Comparison of ENCODE assay signal across 9 cellular contexts in genomic region chr7:155373359-155374273, GRCh38.
DNase-seq lines count a peak whose midpoint lies in the region; ATAC-seq and TF ChIP-seq lines count a peak whose summit lies in the region.
"Had no signal": no experiment of that assay in that cellular context is flagged by ENCODE, and none has a peak within 500 bp of the region (broad histone marks: within the 10 kb centered on the region; RNA-seq: fewer than 3 reads in every experiment).

No MANE protein-coding gene starts in this region.

- H3F3A ChIP-seq in GM23338 (replicated peaks; ENCODE audit: low read depth) = peaks cover 22% of the 10 kb centered on the region

- no peaks in the 10 kb centered on the region for H3K79me2 ChIP-seq in GM23338 (replicated peaks; ENCODE audit: insufficient read depth)

- peaks cover 32% of the 10 kb centered on the region for H4K20me1 ChIP-seq in GM23338 (replicated peaks; ENCODE audit: insufficient read depth)

- CTCF ChIA-PET in A673 (lab: Charles Lee) = interaction anchor here (0.7 kb wide), 1 partner anchor 191 kb away, joined by 3 read pairs; no protein-coding TSS in a partner anchor

- no TSS peak for BruUV-seq in A673 (replicated peaks; lab: Mats Ljungman, UMichigan)

- H3K4me3 Mint-ChIP-seq in GM23338 = peak overlapping the region; percentile 60
- H3K4me3 Mint-ChIP-seq in chondrocyte (ENCODE audit: unreplicated experiment) = peak overlapping the region; percentile 55
- peak overlapping the region; percentile 30 to 83 (median 68) for H3K4me3 Mint-ChIP-seq in naive thymus-derived CD8-positive, alpha-beta T cell

- no peak for TF ChIP-seq CTCF in A673 (conservative IDR thresholded peaks at IDR 0.05; ENCODE audit: low read depth, low read length)
- TF ChIP-seq CTCF in GM23338 (conservative IDR thresholded peaks at IDR 0.05; ENCODE audit: low read depth in 2 of 2) = no peak
- TF ChIP-seq CTCF in chondrocyte (IDR thresholded peaks at IDR 0.05) = peak; percentile 4

- intact Hi-C loops in A673 (cut with micrococcal nuclease; ENCODE audit: unreplicated experiment) = no loop called here

- no peak overlapping the region for H3K27ac Mint-ChIP-seq in GM23338
- H3K27ac Mint-ChIP-seq in chondrocyte (ENCODE audit: unreplicated experiment) = peak overlapping the region; percentile 22
- peak overlapping the region in 1 of 10 donors; percentile 57 for H3K27ac Mint-ChIP-seq in naive thymus-derived CD8-positive, alpha-beta T cell

- H3K27me3 Mint-ChIP-seq in GM23338 (ENCODE audit: insufficient read depth, low read depth, poor library complexity) (peaks cover 99% of the 10 kb centered on the region), chondrocyte (ENCODE audit: low read depth) (peaks cover 75% of the 10 kb centered on the region)
- H3K27me3 Mint-ChIP-seq in naive thymus-derived CD8-positive, alpha-beta T cell = peaks cover 41 to 91% (median 72%) of the 10 kb centered on the region in 5 donors

- H3K27me3 ChIP-seq in A673 (replicated peaks; ENCODE audit: insufficient read depth, low read depth, low read length, poor library complexity) (peaks cover 98% of the 10 kb centered on the region), GM23338 (ENCODE audit: insufficient read depth) (peaks cover 100% of the 10 kb centered on the region)

- H3K27ac ChIP-seq in A673 (ENCODE audit: low read depth, low read length, poor library complexity, severe bottlenecking) = no peak overlapping the region
- no peak overlapping the region for H3K27ac ChIP-seq in GM23338 (ENCODE audit: low read depth)

- POLR2A ChIA-PET in A673 (lab: Charles Lee; ENCODE audit: low non-redundant PET) = no interaction called here
- POLR2A ChIA-PET in naive thymus-derived CD8-positive, alpha-beta T cell (lab: Charles Lee) = no interaction called here

- H3K4me3 ChIP-seq in A673 (ENCODE audit: low read depth, low read length, poor library complexity, severe bottlenecking) (peak overlapping the region; percentile 23), GM23338 (peak overlapping the region; percentile 52)
- H3K4me3 ChIP-seq: mucosa of descending colon had no signal

- ATAC-seq in GM23338 = peak; percentile 7
- ATAC-seq in naive thymus-derived CD8-positive, alpha-beta T cell = no peak
- ATAC-seq: mucosa of descending colon had no signal

- peaks cover 34% of the 10 kb centered on the region for H3K4me1 Mint-ChIP-seq in GM23338
- H3K4me1 Mint-ChIP-seq in chondrocyte (ENCODE audit: low read depth) = peaks cover 25% of the 10 kb centered on the region
- H3K4me1 Mint-ChIP-seq in naive thymus-derived CD8-positive, alpha-beta T cell = peaks cover 17 to 48% (median 40%) of the 10 kb centered on the region in 4 donors

- H3K9me3 Mint-ChIP-seq in GM23338 (peaks cover 19% of the 10 kb centered on the region), chondrocyte (ENCODE audit: low read depth) (no peaks in the 10 kb centered on the region)
- peaks cover 0 to 2% (median 0%) of the 10 kb centered on the region in 9 donors for H3K9me3 Mint-ChIP-seq in naive thymus-derived CD8-positive, alpha-beta T cell

- peak overlapping the region; percentile 73 for H3K4me2 ChIP-seq in GM23338

- H3K9me3 ChIP-seq in A673 (ENCODE audit: low read depth, low read length, poor library complexity, severe bottlenecking) = no peaks in the 10 kb centered on the region
- H3K9me3 ChIP-seq: mucosa of descending colon had no signal

- H2AFZ ChIP-seq in GM23338 = no peak overlapping the region

- peaks cover 3% of the 10 kb centered on the region for H3K36me3 Mint-ChIP-seq in GM23338 (ENCODE audit: low read depth)
- peaks cover 5% of the 10 kb centered on the region for H3K36me3 Mint-ChIP-seq in chondrocyte (ENCODE audit: low read depth)
- peaks cover 0 to 5% (median 0%) of the 10 kb centered on the region in 3 donors for H3K36me3 Mint-ChIP-seq in naive thymus-derived CD8-positive, alpha-beta T cell

- DNase-seq in A673 (ENCODE audit: low spot score) (peak; percentile 38), GM23338 (ENCODE audit: low spot score) (peak; percentile 71), chondrocyte (ENCODE audit: low spot score) (peak; percentile 72), occipital lobe (lab: John Stamatoyannopoulos, UW) (no peak), NCI-H2081 treated with DMSO at 0.1 percent for 48 hours (lab: John Stamatoyannopoulos, UW) (no peak), ecto neural progenitor cell (ENCODE audit: low spot score) (no peak), SK-N-DZ (ENCODE audit: low spot score) (no peak)
- no peak for DNase-seq in naive thymus-derived CD8-positive, alpha-beta T cell
- DNase-seq: mucosa of descending colon had no signal

- H3K4me1 ChIP-seq in A673 (ENCODE audit: insufficient read depth, low read length, poor library complexity, severe bottlenecking) (peaks cover 31% of the 10 kb centered on the region), GM23338 (ENCODE audit: insufficient read depth) (peaks cover 35% of the 10 kb centered on the region)

- no peaks in the 10 kb centered on the region for H3K9me2 ChIP-seq in GM23338 (ENCODE audit: insufficient read depth)

- H3K36me3 ChIP-seq in A673 (ENCODE audit: insufficient read depth, low read length, poor library complexity, severe bottlenecking) (no peaks in the 10 kb centered on the region), GM23338 (ENCODE audit: insufficient read depth) (no peaks in the 10 kb centered on the region)

TF ChIP-seq in GM23338, 12 proteins besides CTCF, POLR2A, EP300 and RAD21:
- TF ChIP-seq EZH2 (IDR thresholded peaks at IDR 0.05; ENCODE audit: low read depth, unreplicated experiment) = peak; percentile 99
- TF ChIP-seq CREB1 (CRISPR knock-in tag; IDR thresholded peaks at IDR 0.05; ENCODE audit: low read depth) = no peak
- TF ChIP-seq EZH2phosphoT487 (IDR thresholded peaks at IDR 0.05; ENCODE audit: unreplicated experiment) = peak; percentile 76
- no peak for TF ChIP-seq NANOG (IDR thresholded peaks at IDR 0.05; ENCODE audit: borderline replicate concordance)
- TF ChIP-seq ZNF114 (CRISPR knock-in tag; IDR thresholded peaks at IDR 0.05) = no peak
- TF ChIP-seq, protein P1, sequence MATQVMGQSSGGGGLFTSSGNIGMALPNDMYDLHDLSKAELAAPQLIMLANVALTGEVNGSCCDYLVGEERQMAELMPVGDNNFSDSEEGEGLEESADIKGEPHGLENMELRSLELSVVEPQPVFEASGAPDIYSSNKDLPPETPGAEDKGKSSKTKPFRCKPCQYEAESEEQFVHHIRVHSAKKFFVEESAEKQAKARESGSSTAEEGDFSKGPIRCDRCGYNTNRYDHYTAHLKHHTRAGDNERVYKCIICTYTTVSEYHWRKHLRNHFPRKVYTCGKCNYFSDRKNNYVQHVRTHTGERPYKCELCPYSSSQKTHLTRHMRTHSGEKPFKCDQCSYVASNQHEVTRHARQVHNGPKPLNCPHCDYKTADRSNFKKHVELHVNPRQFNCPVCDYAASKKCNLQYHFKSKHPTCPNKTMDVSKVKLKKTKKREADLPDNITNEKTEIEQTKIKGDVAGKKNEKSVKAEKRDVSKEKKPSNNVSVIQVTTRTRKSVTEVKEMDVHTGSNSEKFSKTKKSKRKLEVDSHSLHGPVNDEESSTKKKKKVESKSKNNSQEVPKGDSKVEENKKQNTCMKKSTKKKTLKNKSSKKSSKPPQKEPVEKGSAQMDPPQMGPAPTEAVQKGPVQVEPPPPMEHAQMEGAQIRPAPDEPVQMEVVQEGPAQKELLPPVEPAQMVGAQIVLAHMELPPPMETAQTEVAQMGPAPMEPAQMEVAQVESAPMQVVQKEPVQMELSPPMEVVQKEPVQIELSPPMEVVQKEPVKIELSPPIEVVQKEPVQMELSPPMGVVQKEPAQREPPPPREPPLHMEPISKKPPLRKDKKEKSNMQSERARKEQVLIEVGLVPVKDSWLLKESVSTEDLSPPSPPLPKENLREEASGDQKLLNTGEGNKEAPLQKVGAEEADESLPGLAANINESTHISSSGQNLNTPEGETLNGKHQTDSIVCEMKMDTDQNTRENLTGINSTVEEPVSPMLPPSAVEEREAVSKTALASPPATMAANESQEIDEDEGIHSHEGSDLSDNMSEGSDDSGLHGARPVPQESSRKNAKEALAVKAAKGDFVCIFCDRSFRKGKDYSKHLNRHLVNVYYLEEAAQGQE (IDR thresholded peaks at IDR 0.05; ENCODE audit: unreplicated experiment) = no peak
- no peak for TF ChIP-seq POLR2AphosphoS5 (IDR thresholded peaks at IDR 0.05; ENCODE audit: low read depth)

Comparison
In these comparisons a context has a peak if more than half of its experiments do, and no peak if none do; other contexts are left out.
1. DNase-seq: peak in A673 (single experiment), GM23338 (single experiment) and chondrocyte (single experiment); none in naive thymus-derived CD8-positive, alpha-beta T cell (0 of 10), occipital lobe (single experiment), NCI-H2081 treated with DMSO at 0.1 percent for 48 hours (single experiment), ecto neural progenitor cell (single experiment) and SK-N-DZ (single experiment).
2. Peak in every context shown above with its lines, with median percentiles within 50 percentile points of each other: H3K4me3 Mint-ChIP-seq.